In the genomic region with DNA sequence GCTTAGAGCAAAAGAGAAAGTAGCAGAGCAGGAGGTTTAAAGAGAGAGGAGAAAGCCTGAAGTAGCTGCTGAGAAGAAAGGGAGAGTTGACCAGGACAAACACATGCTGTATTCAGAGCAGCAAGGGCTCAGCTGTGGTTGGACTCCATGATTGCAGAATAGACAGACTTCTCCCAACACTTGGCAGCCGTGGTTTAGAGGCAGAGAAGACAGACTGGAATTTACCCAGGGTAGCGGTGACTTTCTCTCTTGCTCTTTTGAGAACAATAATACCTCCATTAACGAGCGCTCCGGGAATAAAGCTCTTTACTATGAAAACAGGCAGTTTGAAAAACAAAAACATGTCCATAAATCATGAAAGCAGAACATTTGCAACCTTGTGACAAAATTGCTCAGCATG, we compare ENCODE assay signal across 28 cellular contexts. TPM values are rescaled to one million over a fixed set of nuclear protein-coding genes. Genes with fewer than 3 reads are reported as not detected.
DNase-seq lines count a peak whose midpoint lies in the region; FAIRE-seq and TF ChIP-seq lines count a peak whose summit lies in the region.
"Had no signal": no experiment of that assay in that cellular context is flagged by ENCODE, and none has a peak within 500 bp of the region (broad histone marks: within the 10 kb centered on the region; RNA-seq: fewer than 3 reads in every experiment).

No MANE protein-coding gene starts in this region.

- H3K36me3 ChIP-seq in adipocyte (ENCODE audit: control insufficient read depth, insufficient read depth, low read length, severe bottlenecking) (no peaks in the 10 kb centered on the region), A673 (ENCODE audit: insufficient read depth, low read length, poor library complexity, severe bottlenecking) (no peaks in the 10 kb centered on the region)
- H3K36me3 ChIP-seq: ovary, upper lobe of right lung, WERI-Rb-1 had no signal

- no peak for TF ChIP-seq POLR2A in erythroblast (IDR thresholded peaks at IDR 0.05; ENCODE audit: low read length)

- FAIRE-seq in frontal cortex (lab: Jason Lieb, UNC): no peak
- FAIRE-seq: A204.1, islet of Langerhans had no signal

- H3K4me3 Mint-ChIP-seq in nephron (no peak overlapping the region), type B pancreatic cell (no peak overlapping the region)
- H3K4me3 Mint-ChIP-seq: activated CD4-positive, alpha-beta T cell treated with anti-CD3 and anti-CD28 coated beads, Interleukin-2, amount 10 ng/mL, durations not matched to agents 24 days and 14 days; activated CD8-positive, alpha-beta memory T cell treated with anti-CD3 and anti-CD28 coated beads, Interleukin-2, amount 10 ng/mL, durations not matched to agents 7 days and 5 days; activated naive CD8-positive, alpha-beta T cell treated with anti-CD3 and anti-CD28 coated beads, Interleukin-2, amount 50 U/mL, for 24 hours; brain; naive thymus-derived CD4-positive, alpha-beta T cell had no signal

- H3K9ac ChIP-seq in adipocyte (ENCODE audit: low read length): peak overlapping the region; percentile 32

- H3K9me3 ChIP-seq in adipocyte (ENCODE audit: control insufficient read depth, low read length) (peaks cover 11% of the 10 kb centered on the region), A673 (ENCODE audit: low read depth, low read length, poor library complexity, severe bottlenecking) (no peaks in the 10 kb centered on the region)
- H3K9me3 ChIP-seq: ovary, upper lobe of right lung had no signal

- H3K27me3 ChIP-seq in adipocyte (replicated peaks; ENCODE audit: control insufficient read depth, insufficient read depth, low read length) (no peaks in the 10 kb centered on the region), A673 (replicated peaks; ENCODE audit: insufficient read depth, low read depth, low read length, poor library complexity) (peaks cover 11% of the 10 kb centered on the region)
- H3K27me3 ChIP-seq: ovary, upper lobe of right lung had no signal

- no peak overlapping the region for H3K27ac ChIP-seq in A673 (ENCODE audit: low read depth, low read length, poor library complexity, severe bottlenecking)
- H3K27ac ChIP-seq: ovary, upper lobe of right lung, WERI-Rb-1 had no signal

- no peaks in the 10 kb centered on the region for H3K27me3 Mint-ChIP-seq in nephron (ENCODE audit: low read depth)
- no peaks in the 10 kb centered on the region for H3K27me3 Mint-ChIP-seq in type B pancreatic cell

- intact Hi-C loops in A673 (cut with micrococcal nuclease; ENCODE audit: unreplicated experiment): no loop called here

- H3K4me1 ChIP-seq in adipocyte (ENCODE audit: control insufficient read depth, insufficient read depth, low read length) (peaks cover 9% of the 10 kb centered on the region), A673 (ENCODE audit: insufficient read depth, low read length, poor library complexity, severe bottlenecking) (no peaks in the 10 kb centered on the region)
- H3K4me1 ChIP-seq: upper lobe of right lung had no signal

- H3K36me3 Mint-ChIP-seq in nephron (ENCODE audit: low read depth): no peaks in the 10 kb centered on the region
- no peaks in the 10 kb centered on the region for H3K36me3 Mint-ChIP-seq in type B pancreatic cell
- H3K36me3 Mint-ChIP-seq: activated CD8-positive, alpha-beta memory T cell treated with anti-CD3 and anti-CD28 coated beads, Interleukin-2, amount 10 ng/mL, durations not matched to agents 7 days and 5 days; brain; naive thymus-derived CD4-positive, alpha-beta T cell had no signal

- POLR2A ChIA-PET in A673 (lab: Charles Lee; ENCODE audit: low non-redundant PET): no interaction called here

- CTCF ChIA-PET in A673 (lab: Charles Lee): no interaction called here

- TF ChIP-seq CTCF in nephron (IDR thresholded peaks at IDR 0.05; ENCODE audit: unreplicated experiment in 3 of 3) (no peak), A673 (conservative IDR thresholded peaks at IDR 0.05; ENCODE audit: low read depth, low read length) (no peak), type B pancreatic cell (conservative IDR thresholded peaks at IDR 0.05) (no peak)

- H3K9me3 Mint-ChIP-seq in nephron: peaks cover 12% of the 10 kb centered on the region
- peaks cover 7% of the 10 kb centered on the region for H3K9me3 Mint-ChIP-seq in type B pancreatic cell
- H3K9me3 Mint-ChIP-seq: activated CD4-positive, alpha-beta T cell treated with anti-CD3 and anti-CD28 coated beads, Interleukin-2, amount 10 ng/mL, durations not matched to agents 24 days and 14 days; activated naive CD8-positive, alpha-beta T cell treated with anti-CD3 and anti-CD28 coated beads, Interleukin-2, amount 50 U/mL, for 24 hours had no signal

- no TSS peak for BruUV-seq in A673 (replicated peaks; lab: Mats Ljungman, UMichigan)

- peak overlapping the region; percentile 60 for H3K4me3 ChIP-seq in adipocyte (ENCODE audit: low read length)
- no peak overlapping the region for H3K4me3 ChIP-seq in A673 (ENCODE audit: low read depth, low read length, poor library complexity, severe bottlenecking)
- H3K4me3 ChIP-seq: ovary, upper lobe of right lung had no signal

- H3K4me1 Mint-ChIP-seq in nephron (peaks cover 14% of the 10 kb centered on the region), type B pancreatic cell (ENCODE audit: unreplicated experiment) (peaks cover 11% of the 10 kb centered on the region)
- H3K4me1 Mint-ChIP-seq: activated CD4-positive, alpha-beta T cell treated with anti-CD3 and anti-CD28 coated beads, Interleukin-2, amount 10 ng/mL, durations not matched to agents 24 days and 14 days; activated CD8-positive, alpha-beta memory T cell treated with anti-CD3 and anti-CD28 coated beads, Interleukin-2, amount 10 ng/mL, durations not matched to agents 7 days and 5 days; activated naive CD8-positive, alpha-beta T cell treated with anti-CD3 and anti-CD28 coated beads, Interleukin-2, amount 50 U/mL, for 24 hours; brain; naive thymus-derived CD4-positive, alpha-beta T cell had no signal

- peak; percentile 38 for DNase-seq in NCI-H2227 (lab: John Stamatoyannopoulos, UW; ENCODE audit: unreplicated experiment)
- DNase-seq in NCI-H2227 treated with DMSO at 0.1 percent for 48 hours (lab: John Stamatoyannopoulos, UW): no peak
- DNase-seq in adipocyte (ENCODE audit: low read depth): no peak
- no peak for DNase-seq in A673 (ENCODE audit: low spot score)
- no peak for DNase-seq in erythroblast (lab: John Stamatoyannopoulos, UW)
- DNase-seq in type B pancreatic cell (ENCODE audit: extremely low spot score, unreplicated experiment): no peak
- DNase-seq in frontal cortex (ENCODE audit: low spot score in 2 of 2): no peak
- DNase-seq: activated CD4-positive, alpha-beta T cell treated with anti-CD3 and anti-CD28 coated beads, Interleukin-2, amount 10 ng/mL, durations not matched to agents 24 days and 14 days; activated CD8-positive, alpha-beta memory T cell treated with anti-CD3 and anti-CD28 coated beads, Interleukin-2, amount 10 ng/mL, durations not matched to agents 7 days and 5 days; activated naive CD8-positive, alpha-beta T cell treated with anti-CD3 and anti-CD28 coated beads, Interleukin-2, amount 50 U/mL, for 24 hours; activated T-cell treated with anti-CD3 and anti-CD28 coated beads, Interleukin-2, amount 50 U/mL, for 48 hours; cerebellar nuclear complex; DMS153; HCEC 1CT; left ventricle myocardium superior; naive thymus-derived CD4-positive, alpha-beta T cell; NCI-H2081; NCI-H446 treated with DMSO at 0.1 percent for 48 hours; stimulated activated CD4-positive, alpha-beta T cell treated with anti-CD3 and anti-CD28 coated beads, Interleukin-2, amount 100 ng/mL, for 24 hours; upper lobe of right lung; WERI-Rb-1 had no signal

- H3K27ac Mint-ChIP-seq in nephron (peak overlapping the region; percentile 44 to 79 (median 50)), type B pancreatic cell (no peak overlapping the region)
- H3K27ac Mint-ChIP-seq: activated CD4-positive, alpha-beta T cell treated with anti-CD3 and anti-CD28 coated beads, Interleukin-2, amount 10 ng/mL, durations not matched to agents 24 days and 14 days; activated CD8-positive, alpha-beta memory T cell treated with anti-CD3 and anti-CD28 coated beads, Interleukin-2, amount 10 ng/mL, durations not matched to agents 7 days and 5 days; activated naive CD8-positive, alpha-beta T cell treated with anti-CD3 and anti-CD28 coated beads, Interleukin-2, amount 50 U/mL, for 24 hours; brain; naive thymus-derived CD4-positive, alpha-beta T cell had no signal

RNA-seq across cellular contexts. Expression of a gene that starts 21.4 kb away (rescaled TPM):
- total RNA-seq in A673 (2021) (16.4 and 18.0 TPM in 2 replicates), type B pancreatic cell (ENCODE audit: low replicate concordance) (8.4 and 16.1 TPM in 2 replicates), frontal cortex (2.9 TPM)
- total RNA-seq: HT1080, MCF 10A had no signal
